11 cellular contexts compared by ENCODE assay signal in the genomic region with DNA sequence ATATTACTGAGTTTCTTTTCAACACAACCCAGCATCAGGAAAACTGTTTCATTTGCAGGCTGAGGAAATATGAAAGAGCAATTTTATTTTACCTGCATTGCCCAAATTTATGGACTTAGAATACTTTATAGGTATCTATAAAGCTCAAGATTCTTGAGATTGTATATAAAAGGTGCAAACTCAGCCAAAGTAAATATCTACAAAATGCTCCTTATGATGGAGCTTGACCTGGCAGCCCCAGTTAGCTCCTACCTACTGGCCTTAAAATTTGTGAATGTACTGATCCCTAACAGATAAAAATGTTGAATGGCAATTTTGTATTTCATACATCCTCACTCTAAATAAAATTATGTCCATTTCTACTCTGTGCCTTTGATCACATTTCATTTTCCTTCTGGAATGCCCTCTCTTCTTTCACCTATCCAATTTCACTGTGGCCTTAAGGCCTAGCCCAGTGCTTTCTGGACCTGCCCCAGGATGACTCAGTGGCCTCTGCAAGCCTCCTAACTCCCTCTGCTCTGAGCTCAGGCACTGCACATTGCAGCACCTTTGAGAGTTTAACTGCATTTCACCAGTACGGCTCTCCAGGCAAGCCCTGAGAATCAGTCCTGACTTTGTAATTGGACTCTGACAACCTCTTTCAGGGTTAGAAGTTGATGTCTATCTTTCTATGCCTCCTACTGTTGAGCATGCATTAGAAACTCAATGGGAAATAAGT.
DNase-seq lines count a peak whose midpoint lies in the region; ATAC-seq and TF ChIP-seq lines count a peak whose summit lies in the region.
"Had no signal": no experiment of that assay in that cellular context is flagged by ENCODE, and none has a peak within 500 bp of the region (broad histone marks: within the 10 kb centered on the region; RNA-seq: fewer than 3 reads in every experiment).

No MANE protein-coding gene starts in this region.

- H3K27me3 ChIP-seq in BJ (ENCODE audit: control insufficient read depth, insufficient read depth, low read length) (no peaks in the 10 kb centered on the region), Panc1 (ENCODE audit: control insufficient read depth, insufficient read depth, low read length) (no peaks in the 10 kb centered on the region), prostate gland (replicated peaks; ENCODE audit: insufficient read depth) (no peaks in the 10 kb centered on the region)

- CTCF ChIA-PET in BJ (lab: Yijun Ruan, JAX) (no interaction called here), Panc1 (lab: Charles Lee) (no interaction called here)

- in situ Hi-C loops in Panc1 (cut with HindIII; ENCODE audit: low pct_unique_long_range_greater_than_20kb, low sequenced_read_pairs): no loop called here

- 13% methylated on average over 1 of the region's 1 CpG for WGBS in prostate gland

- H3K4me3 ChIP-seq in BJ (ENCODE audit: low read depth, low read length) (no peak overlapping the region), Panc1 (ENCODE audit: low read depth in 2 of 2, low read length in 2 of 2) (peak overlapping the region; percentile 4 to 10; a peak in 1 of 4 replicates), prostate gland (no peak overlapping the region)

- no peaks in the 10 kb centered on the region for H3K9me3 ChIP-seq in Panc1 (ENCODE audit: control insufficient read depth, insufficient read depth, low read depth, low read length)
- H3K9me3 ChIP-seq in prostate gland: no peaks in the 10 kb centered on the region

- H3K36me3 ChIP-seq in BJ (ENCODE audit: control insufficient read depth, insufficient read depth, low read length) (peaks cover 1% of the 10 kb centered on the region; the same call in 1 of the 2 replicates), Panc1 (ENCODE audit: control insufficient read depth, insufficient read depth, low read length) (peaks cover 2% of the 10 kb centered on the region; the same call in 1 of the 2 replicates), prostate gland (no peaks in the 10 kb centered on the region)

- intact Hi-C loops in Panc1 (cut with micrococcal nuclease; ENCODE audit: unreplicated experiment): no loop called here
- intact Hi-C loops in prostate gland (cut with DNase I): no loop called here

- POLR2A ChIA-PET in BJ (lab: Charles Lee) (interaction anchor here (0.6 kb wide), 1 partner anchor 282 kb away, joined by 3 read pairs; no protein-coding TSS in a partner anchor), Panc1 (lab: Charles Lee) (no interaction called here)

- TF ChIP-seq CTCF in BJ (IDR thresholded peaks at IDR 0.05; ENCODE audit: insufficient read depth, low read depth, low read length) (no peak), Panc1 (IDR thresholded peaks at IDR 0.05) (no peak), prostate gland (IDR thresholded peaks at IDR 0.05) (no peak)

- no TSS peak for BruUV-seq in Panc1 (replicated peaks; lab: Mats Ljungman, UMichigan)

- TF ChIP-seq POLR2A in prostate gland (IDR thresholded peaks at IDR 0.05): no peak

- DNase-seq in BJ (ENCODE audit: low read depth) (peak; percentile 39), Panc1 (ENCODE audit: low read depth, low spot score) (peak; percentile 69), non-pigmented ciliary epithelial cell (ENCODE audit: low read depth) (peak; percentile 63), prostate gland (ENCODE audit: low spot score) (no peak), iPS-NIHi7 (ENCODE audit: extremely low spot score) (no peak), HuH-7.5 (ENCODE audit: low spot score) (no peak)
- DNase-seq: CD8-positive, alpha-beta T cell; NCI-H1048; SIG-M5 had no signal

- H3K4me1 ChIP-seq in Panc1 (ENCODE audit: control insufficient read depth, insufficient read depth, low read length) (peaks cover 63% of the 10 kb centered on the region), prostate gland (replicated peaks) (no peaks in the 10 kb centered on the region)

- H3K27ac ChIP-seq in Panc1 (ENCODE audit: low read length) (peak overlapping the region; percentile 100), prostate gland (no peak overlapping the region)

- ATAC-seq in Panc1 (peak; percentile 95), esophagus mucosa (peak; percentile 93), GM21423 (IDR thresholded peaks at IDR 0.05; ENCODE audit: unreplicated experiment) (no peak)
- ATAC-seq: CD8-positive, alpha-beta T cell had no signal

Comparison
In these comparisons a context has a peak if more than half of its experiments do, and no peak if none do; other contexts are left out.
1. DNase-seq: peak in BJ (single experiment), Panc1 (single experiment) and non-pigmented ciliary epithelial cell (single experiment); none in prostate gland (single experiment), iPS-NIHi7 (single experiment) and HuH-7.5 (single experiment).
2. H3K4me3 ChIP-seq: peak in Panc1 (2 of 2); none in BJ (single experiment) and prostate gland (0 of 2).